8 cellular contexts compared by ENCODE assay signal in the genomic region with DNA sequence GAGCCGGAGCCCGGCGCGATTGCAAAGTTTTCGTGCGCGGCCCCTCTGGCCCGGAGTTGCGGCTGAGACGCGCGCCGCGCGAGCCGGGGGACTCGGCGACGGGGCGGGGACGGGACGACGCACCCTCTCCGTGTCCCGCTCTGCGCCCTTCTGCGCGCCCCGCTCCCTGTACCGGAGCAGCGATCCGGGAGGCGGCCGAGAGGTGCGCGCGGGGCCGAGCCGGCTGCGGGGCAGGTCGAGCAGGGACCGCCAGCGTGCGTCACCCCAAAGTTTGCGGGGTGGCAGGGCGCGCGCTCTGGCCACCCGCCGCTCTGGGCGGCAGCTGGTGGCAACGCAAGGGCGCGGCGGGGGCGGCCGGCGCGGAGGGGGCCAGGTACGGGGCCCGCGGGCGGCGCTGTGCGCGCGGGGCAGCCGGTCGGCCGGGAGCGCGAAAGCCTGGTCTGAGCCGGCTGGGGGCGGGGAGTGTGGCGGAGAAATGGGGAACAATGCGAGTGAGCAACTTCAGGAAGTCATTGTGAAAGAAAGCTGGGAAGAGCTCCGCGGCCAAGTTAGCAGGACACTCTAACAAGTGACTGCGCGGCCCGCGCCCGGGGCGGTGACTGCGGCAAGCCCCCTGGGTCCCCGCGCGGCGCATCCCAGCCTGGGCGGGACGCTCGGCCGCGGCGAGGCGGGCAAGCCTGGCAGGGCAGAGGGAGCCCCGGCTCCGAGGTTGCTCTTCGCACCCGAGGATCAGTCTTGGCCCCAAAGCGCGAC. TPM values are rescaled to one million over a fixed set of nuclear protein-coding genes. Genes with fewer than 3 reads are reported as not detected.
DNase-seq lines count a peak whose midpoint lies in the region; ATAC-seq and TF ChIP-seq lines count a peak whose summit lies in the region.

A gene (plus strand): TSS at position 559 of the 753 bp plus-strand sequence. CDS start 14,346 bp downstream, outside the sequence.

- H3K9ac ChIP-seq in HUES48 (ENCODE audit: low read depth, low read length) (no peak within 1 kb of the TSS), subcutaneous abdominal adipose tissue (ENCODE audit: low read length in 5 of 5) (peak within 1 kb of the TSS in 3 of 5 donors; percentile 21 to 45 (median 22))

- peaks cover 10% of the 10 kb centered on the region; the same call in 1 of the 2 replicates for H3K4me1 ChIP-seq in HUES48 (ENCODE audit: control insufficient read depth, insufficient read depth, low read length)
- H3K4me1 ChIP-seq in ectodermal cell (ENCODE audit: control insufficient read depth, insufficient read depth, low read length): no peaks in the 10 kb centered on the region
- H3K4me1 ChIP-seq in subcutaneous abdominal adipose tissue (ENCODE audit: control insufficient read depth in 5 of 5, insufficient read depth in 5 of 5, low read length in 5 of 5): peaks cover 0 to 24% (median 7%) of the 10 kb centered on the region in 5 donors
- peaks cover 6% of the 10 kb centered on the region for H3K4me1 ChIP-seq in ovary (ENCODE audit: insufficient read depth)

- H3K9me3 ChIP-seq in HUES48 (ENCODE audit: control insufficient read depth, insufficient read depth, low read length) (no peaks in the 10 kb centered on the region), ectodermal cell (ENCODE audit: control insufficient read depth, low read length) (no peaks in the 10 kb centered on the region), subcutaneous abdominal adipose tissue (ENCODE audit: control insufficient read depth in 5 of 5, low read length in 5 of 5) (peaks cover 0 to 3% (median 0%) of the 10 kb centered on the region in 5 donors), ovary (no peaks in the 10 kb centered on the region)

- H3K4me3 ChIP-seq in HUES48 (ENCODE audit: low read depth, low read length) (peak within 1 kb of the TSS; percentile 63), ectodermal cell (ENCODE audit: insufficient read depth, low read depth, low read length) (peak within 1 kb of the TSS; percentile 51), subcutaneous abdominal adipose tissue (ENCODE audit: low read depth in 1 of 5, low read length in 5 of 5) (peak within 1 kb of the TSS; percentile 51 to 69 (median 54)), ovary (no peak within 1 kb of the TSS)

- peak; percentile 44 for ATAC-seq in GM19455 (IDR thresholded peaks at IDR 0.05; ENCODE audit: unreplicated experiment)
- peak; percentile 36 for ATAC-seq in activated CD4-positive, CD25-positive, alpha-beta regulatory T cell treated with anti-CD3 and anti-CD28 coated beads, Interleukin-2, amount 50 U/mL, for 24 hours

- no peak for TF ChIP-seq EP300 in ovary (IDR thresholded peaks at IDR 0.05)

- H3K27me3 ChIP-seq in HUES48 (ENCODE audit: control insufficient read depth, insufficient read depth, low read length) (peaks cover 70% of the 10 kb centered on the region), ectodermal cell (ENCODE audit: control insufficient read depth, insufficient read depth, low read length, poor library complexity, severe bottlenecking) (peaks cover 62% of the 10 kb centered on the region), subcutaneous abdominal adipose tissue (ENCODE audit: control insufficient read depth in 5 of 5, insufficient read depth in 4 of 5, low read length in 5 of 5) (peaks cover 4 to 23% (median 17%) of the 10 kb centered on the region in 5 donors), ovary (no peaks in the 10 kb centered on the region)

- intact Hi-C loops in ovary (cut with DNase I): no loop called here

- DNase-seq in CD1c-positive myeloid dendritic cell (ENCODE audit: extremely low spot score) (peak; percentile 94), midbrain (lab: John Stamatoyannopoulos, UW) (peak; percentile 30), ovary (no peak)

- no peak for TF ChIP-seq CTCF in ovary (IDR thresholded peaks at IDR 0.05)

- TF ChIP-seq POLR2A in ovary (IDR thresholded peaks at IDR 0.05): no peak

- 1% methylated on average over 102 of the region's 102 CpGs for WGBS in ectodermal cell, 2 experiments
- WGBS in ovary, 3 donors: 1 to 2% (median 1%) methylated on average over 52 to 102 of the region's 102 CpGs

- H3K36me3 ChIP-seq in HUES48 (ENCODE audit: control insufficient read depth, insufficient read depth, low read length) (no peaks in the 10 kb centered on the region), ectodermal cell (ENCODE audit: control insufficient read depth, insufficient read depth, low read length) (no peaks in the 10 kb centered on the region), subcutaneous abdominal adipose tissue (ENCODE audit: control insufficient read depth in 5 of 5, insufficient read depth in 5 of 5, low read length in 5 of 5) (no peaks in the 10 kb centered on the region), ovary (no peaks in the 10 kb centered on the region)

- H3K27ac ChIP-seq in HUES48 (ENCODE audit: low read depth, low read length) (no peak within 1 kb of the TSS), ectodermal cell (ENCODE audit: insufficient read depth, low read depth, low read length, poor library complexity, severe bottlenecking) (no peak within 1 kb of the TSS), subcutaneous abdominal adipose tissue (ENCODE audit: low read depth, low read length) (no peak within 1 kb of the TSS), ovary (no peak within 1 kb of the TSS)

RNA-seq across cellular contexts. Expression of the gene that starts here (rescaled TPM):
- 0.83 TPM for polyA plus RNA-seq in ectodermal cell (2013, experiment 1 of 4)
- 0.46 TPM for polyA plus RNA-seq in ectodermal cell (2013, experiment 2 of 4)
- polyA plus RNA-seq in ectodermal cell (2013, experiment 3 of 4): 0.96 TPM
- 0.97 TPM for polyA plus RNA-seq in ectodermal cell (2013, experiment 4 of 4)
- total RNA-seq in ovary: 1 to 10 TPM; 1.8 to 7.5 (median 3.3) TPM
- polyA plus RNA-seq in ovary: 1 to 10 TPM in 1 of 2 donors, under 1 TPM in 1; 0.59 to 6.5 TPM

Comparison
In these comparisons a context has a peak if more than half of its experiments do, and no peak if none do; other contexts are left out.
1. DNase-seq: peak in CD1c-positive myeloid dendritic cell (single experiment) and midbrain (single experiment); none in ovary (0 of 5).